28 cellular contexts compared by ENCODE assay signal in genomic region chr16:5393070-5393469, GRCh38.
"Had no signal": no experiment of that assay in that cellular context is flagged by ENCODE, and none has a peak within 500 bp of the region (broad histone marks: within the 10 kb centered on the region; RNA-seq: fewer than 3 reads in every experiment).

No MANE protein-coding gene starts in this region.

- H3K9me3 Mint-ChIP-seq: activated CD4-positive, alpha-beta memory T cell treated with anti-CD3 and anti-CD28 coated beads, Interleukin-2, amount 10 ng/mL, durations not matched to agents 7 days and 5 days; activated CD4-positive, alpha-beta T cell treated with anti-CD3 and anti-CD28 coated beads, Interleukin-2, amount 10 ng/mL, durations not matched to agents 7 days and 5 days; activated T-cell treated with anti-CD3 and anti-CD28 coated beads, Interleukin-2, amount 50 U/mL, for 24 hours; dendritic cell treated with granulocyte-macrophage colony-stimulating factor and Interleukin-4, amounts not matched to agents 40 ng/mL and 50 ng/mL, for 4 days had no signal

- H3K4me3 ChIP-seq: coronary artery, dorsolateral prefrontal cortex, gastrocnemius medialis had no signal

- H3K36me3 Mint-ChIP-seq: activated naive CD8-positive, alpha-beta T cell; WTC11 had no signal

- H3K9me3 ChIP-seq: gastrocnemius medialis had no signal

- H3K4me3 Mint-ChIP-seq: activated CD4-positive, alpha-beta memory T cell treated with anti-CD3 and anti-CD28 coated beads, Interleukin-2, amount 10 ng/mL, durations not matched to agents 7 days and 5 days; activated CD4-positive, alpha-beta T cell treated with anti-CD3 and anti-CD28 coated beads, Interleukin-2, amount 10 ng/mL, durations not matched to agents 7 days and 5 days; activated naive CD8-positive, alpha-beta T cell; activated T-cell treated with anti-CD3 and anti-CD28 coated beads, Interleukin-2, amount 50 U/mL, for 24 hours; activated T-cell treated with anti-CD3 and anti-CD28 coated beads, Interleukin-2, amount 50 U/mL, for 72 hours; central memory CD8-positive, alpha-beta T cell; dendritic cell treated with granulocyte-macrophage colony-stimulating factor and Interleukin-4, amounts not matched to agents 40 ng/mL and 50 ng/mL, for 4 days; endodermal cell; WTC11 had no signal

- H3K27me3 Mint-ChIP-seq: activated CD4-positive, alpha-beta memory T cell treated with anti-CD3 and anti-CD28 coated beads, Interleukin-2, amount 10 ng/mL, durations not matched to agents 7 days and 5 days; activated CD4-positive, alpha-beta T cell treated with anti-CD3 and anti-CD28 coated beads, Interleukin-2, amount 10 ng/mL, durations not matched to agents 7 days and 5 days; dendritic cell treated with granulocyte-macrophage colony-stimulating factor and Interleukin-4, amounts not matched to agents 40 ng/mL and 50 ng/mL, for 4 days had no signal

- H3K36me3 ChIP-seq: brain microvascular endothelial cell, gastrocnemius medialis had no signal

- H3K27ac ChIP-seq: brain microvascular endothelial cell, coronary artery, foreskin keratinocyte, gastrocnemius medialis, VCaP had no signal

- H3K4me1 Mint-ChIP-seq: activated CD4-positive, alpha-beta memory T cell treated with anti-CD3 and anti-CD28 coated beads, Interleukin-2, amount 10 ng/mL, durations not matched to agents 7 days and 5 days; activated CD4-positive, alpha-beta T cell treated with anti-CD3 and anti-CD28 coated beads, Interleukin-2, amount 10 ng/mL, durations not matched to agents 7 days and 5 days; central memory CD8-positive, alpha-beta T cell; endodermal cell; WTC11 had no signal

- H3K4me1 ChIP-seq: foreskin keratinocyte, gastrocnemius medialis had no signal

- ATAC-seq: activated T-cell treated with anti-CD3 and anti-CD28 coated beads, Interleukin-2, amount 50 U/mL, for 72 hours; esophagus mucosa; foreskin keratinocyte; gastrocnemius medialis; WTC11 had no signal

- DNase-seq: activated CD4-positive, alpha-beta memory T cell treated with anti-CD3 and anti-CD28 coated beads, Interleukin-2, amount 10 ng/mL, durations not matched to agents 7 days and 5 days; activated CD4-positive, alpha-beta T cell treated with anti-CD3 and anti-CD28 coated beads for 1 hour; activated CD4-positive, alpha-beta T cell treated with anti-CD3 and anti-CD28 coated beads for 4 hours; activated CD4-positive, alpha-beta T cell treated with anti-CD3 and anti-CD28 coated beads, Interleukin-2, amount 10 ng/mL, durations not matched to agents 7 days and 5 days; activated CD4-positive, alpha-beta T cell treated with anti-CD3 and anti-CD28 coated beads, Interleukin-2, amount 50 U/mL, for 4 hours; activated CD8-positive, alpha-beta memory T cell treated with anti-CD3 and anti-CD28 coated beads, Interleukin-2, amount 50 U/mL, for 48 hours; activated gamma-delta T cell; activated naive CD4-positive, alpha-beta T cell; activated naive CD4-positive, alpha-beta T cell treated with anti-CD3 and anti-CD28 coated beads, Interleukin-2, amount 50 U/mL, for 16 hours; activated T-cell treated with anti-CD3 and anti-CD28 coated beads for 4 hours; activated T-cell treated with anti-CD3 and anti-CD28 coated beads, Interleukin-2, amount 50 U/mL, for 24 hours; activated T-cell treated with anti-CD3 and anti-CD28 coated beads, Interleukin-2, amount 50 U/mL, for 72 hours; amniotic stem cell; brain microvascular endothelial cell; effector memory CD4-positive, alpha-beta T cell; endodermal cell; foreskin keratinocyte; gastrocnemius medialis; glutamatergic neuron; T-helper 2 cell had no signal

- H3K27me3 ChIP-seq: brain microvascular endothelial cell, foreskin keratinocyte, gastrocnemius medialis had no signal

- H3K27ac Mint-ChIP-seq: activated CD4-positive, alpha-beta memory T cell treated with anti-CD3 and anti-CD28 coated beads, Interleukin-2, amount 10 ng/mL, durations not matched to agents 7 days and 5 days; activated CD4-positive, alpha-beta T cell treated with anti-CD3 and anti-CD28 coated beads, Interleukin-2, amount 10 ng/mL, durations not matched to agents 7 days and 5 days; activated naive CD8-positive, alpha-beta T cell; activated T-cell treated with anti-CD3 and anti-CD28 coated beads, Interleukin-2, amount 50 U/mL, for 24 hours; activated T-cell treated with anti-CD3 and anti-CD28 coated beads, Interleukin-2, amount 50 U/mL, for 72 hours; dendritic cell treated with granulocyte-macrophage colony-stimulating factor and Interleukin-4, amounts not matched to agents 40 ng/mL and 50 ng/mL, for 4 days; endodermal cell; WTC11 had no signal
